Comparison of ENCODE assay signal across 33 cellular contexts in the genomic region with DNA sequence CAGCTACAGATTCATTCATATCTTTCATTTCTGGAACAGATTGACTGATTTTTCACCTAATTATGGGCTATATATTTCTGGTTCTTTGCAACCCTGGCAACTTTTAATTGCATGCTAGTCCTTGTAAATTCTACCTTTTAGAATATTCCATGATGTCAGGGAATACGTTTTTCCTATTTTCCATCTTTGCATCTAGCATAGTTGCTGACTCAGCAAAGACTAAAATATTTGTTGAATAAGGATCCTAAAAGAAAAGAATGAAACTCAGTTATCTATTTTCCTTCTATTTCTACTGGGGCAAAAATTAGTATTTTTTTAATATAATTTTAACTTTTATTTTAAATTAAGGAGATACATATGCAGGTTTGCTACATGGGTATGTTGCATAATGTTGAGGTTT.
"Had no signal": no experiment of that assay in that cellular context is flagged by ENCODE, and none has a peak within 500 bp of the region (broad histone marks: within the 10 kb centered on the region; RNA-seq: fewer than 3 reads in every experiment).

No MANE protein-coding gene starts in this region.

- H3K27me3 ChIP-seq: adrenal gland, body of pancreas, brain microvascular endothelial cell, breast epithelium had no signal

- H3K27ac ChIP-seq: adrenal gland, body of pancreas, brain microvascular endothelial cell, breast epithelium, VCaP had no signal

- H3K9me3 ChIP-seq: adrenal gland, body of pancreas, breast epithelium had no signal

- DNase-seq: activated B cell treated with CpG ODN at 0.5 μM for 24 hours; activated CD4-positive, alpha-beta memory T cell treated with anti-CD3 and anti-CD28 coated beads for 36 hours; activated CD4-positive, alpha-beta T cell treated with anti-CD3 and anti-CD28 coated beads for 4 hours; activated CD4-positive, alpha-beta T cell treated with anti-CD3 and anti-CD28 coated beads, Interleukin-2, amount 10 ng/mL, durations not matched to agents 24 days and 14 days; activated CD4-positive, alpha-beta T cell treated with anti-CD3 and anti-CD28 coated beads, Interleukin-2, amount 50 U/mL, for 1 hour; activated CD4-positive, alpha-beta T cell treated with anti-CD3 and anti-CD28 coated beads, Interleukin-2, amount 50 U/mL, for 4 hours; activated CD4-positive, CD25-positive, alpha-beta regulatory T cell treated with anti-CD3 and anti-CD28 coated beads, Interleukin-2, amount 50 U/mL, for 72 hours; activated CD8-positive, alpha-beta memory T cell treated with anti-CD3 and anti-CD28 coated beads, Interleukin-2, amount 50 U/mL, for 4 hours; activated CD8-positive, alpha-beta T cell treated with anti-CD3 and anti-CD28 coated beads for 36 hours; activated effector memory CD4-positive, alpha-beta T cell treated with anti-CD3 and anti-CD28 coated beads, Interleukin-2, amount 50 U/mL, for 16 hours; activated gamma-delta T cell treated with Interleukin-2 at 50 U/mL for 16 hours; activated naive CD4-positive, alpha-beta T cell; activated naive CD4-positive, alpha-beta T cell treated with anti-CD3 and anti-CD28 coated beads for 36 hours; activated naive CD4-positive, alpha-beta T cell treated with anti-CD3 and anti-CD28 coated beads, Interleukin-2, amount 50 U/mL, for 16 hours; activated naive CD8-positive, alpha-beta T cell treated with anti-CD3 and anti-CD28 coated beads for 36 hours; activated T-cell treated with anti-CD3 and anti-CD28 coated beads for 4 hours; activated T-cell treated with anti-CD3 and anti-CD28 coated beads, Interleukin-2, amount 50 U/mL, for 1 hour; activated T-cell treated with anti-CD3 and anti-CD28 coated beads, Interleukin-2, amount 50 U/mL, for 4 hours; activated T-cell treated with anti-CD3 and anti-CD28 coated beads, Interleukin-2, amount 50 U/mL, for 72 hours; adrenal gland; amniotic stem cell; aorta; body of pancreas; brain microvascular endothelial cell; central memory CD4-positive, alpha-beta T cell; T-helper 2 cell; T-helper 9 cell had no signal

- H3K4me3 ChIP-seq: adrenal gland, body of pancreas, breast epithelium had no signal

- H3K36me3 ChIP-seq: adrenal gland, brain microvascular endothelial cell, breast epithelium had no signal

- H3K4me1 ChIP-seq: adrenal gland, body of pancreas, breast epithelium had no signal

- ATAC-seq: activated CD8-positive, alpha-beta T cell treated with anti-CD3 and anti-CD28 coated beads for 36 hours; activated naive CD4-positive, alpha-beta T cell treated with anti-CD3 and anti-CD28 coated beads, Interleukin-2, amount 50 U/mL, for 72 hours; activated T-cell treated with anti-CD3 and anti-CD28 coated beads, Interleukin-2, amount 50 U/mL, for 4 hours; activated T-cell treated with anti-CD3 and anti-CD28 coated beads, Interleukin-2, amount 50 U/mL, for 72 hours; activated T-helper 17 cell treated with anti-CD3 and anti-CD28 coated beads, Interleukin-2, amount 50 U/mL, for 72 hours; body of pancreas had no signal

- FAIRE-seq: astrocyte, TTC549 had no signal
